ENCODE assay signal across 9 cellular contexts in genomic region chr1:151175910-151176309, GRCh38. TPM values are rescaled to one million over a fixed set of nuclear protein-coding genes. Genes with fewer than 3 reads are reported as not detected.
A peak's percentile ranks its signal among the peaks of the same experiment; 100 is the strongest.
DNase-seq lines count a peak whose midpoint lies in the region; ATAC-seq and TF ChIP-seq lines count a peak whose summit lies in the region.
"Had no signal": no experiment of that assay in that cellular context is flagged by ENCODE, and none has a peak within 500 bp of the region (broad histone marks: within the 10 kb centered on the region; RNA-seq: fewer than 3 reads in every experiment).

TMOD4 (minus strand) TSS chr1:151175981; CDS start chr1:151174875, 1,106 bp downstream.

- no peaks in the 10 kb centered on the region for H3K9me2 ChIP-seq in neural cell (ENCODE audit: insufficient read depth, low read length)

- H3K9ac ChIP-seq in neural cell (ENCODE audit: low read length) = no peak within 1 kb of the TSS

- H2AFZ ChIP-seq in neural cell (ENCODE audit: low read depth, low read length) = no peak within 1 kb of the TSS

- no peaks in the 10 kb centered on the region for H3K9me3 ChIP-seq in neural cell (ENCODE audit: low read length)
- H3K9me3 ChIP-seq: ovary had no signal

- H3K4me3 ChIP-seq in neural cell (ENCODE audit: low read length) (no peak within 1 kb of the TSS), coronary artery (no peak within 1 kb of the TSS)
- H3K4me3 ChIP-seq: ovary had no signal

- no peaks in the 10 kb centered on the region for H3F3A ChIP-seq in neural cell (ENCODE audit: insufficient read depth, low read length, poor library complexity, severe bottlenecking)

- H3K27ac ChIP-seq in neural cell (ENCODE audit: low read length) (no peak within 1 kb of the TSS), coronary artery (no peak within 1 kb of the TSS)
- H3K27ac ChIP-seq: ovary had no signal

- peak; percentile 53 for TF ChIP-seq CTCF in neural cell (IDR thresholded peaks at IDR 0.05; ENCODE audit: poor library complexity, severe bottlenecking)
- TF ChIP-seq CTCF in coronary artery (IDR thresholded peaks at IDR 0.05) = no peak

- TF ChIP-seq EP300 in neural cell (conservative IDR thresholded peaks at IDR 0.05; ENCODE audit: poor library complexity, severe bottlenecking) = no peak

- no peaks in the 10 kb centered on the region for H4K20me1 ChIP-seq in neural cell (ENCODE audit: insufficient read depth)

- no peak for TF ChIP-seq POLR2A in GM18505 (IDR thresholded peaks at IDR 0.05; ENCODE audit: borderline replicate concordance, extremely low read depth, insufficient read depth, insufficient read length)

- no peaks in the 10 kb centered on the region for H3K79me2 ChIP-seq in neural cell (replicated peaks; ENCODE audit: insufficient read depth, low read length)

- no peaks in the 10 kb centered on the region for H3K36me3 ChIP-seq in neural cell (ENCODE audit: insufficient read depth, low read length)
- H3K36me3 ChIP-seq: ovary had no signal

- no peak within 1 kb of the TSS for H3K4me2 ChIP-seq in neural cell (ENCODE audit: low read length)

- no peak for TF ChIP-seq RAD21 in neural cell (conservative IDR thresholded peaks at IDR 0.05)

- ATAC-seq in GM18505 (IDR thresholded peaks at IDR 0.05; ENCODE audit: unreplicated experiment) = no peak

- H3K27me3 ChIP-seq in neural cell (ENCODE audit: insufficient read depth, low read depth, low read length) = no peaks in the 10 kb centered on the region
- H3K27me3 ChIP-seq: ovary had no signal

- DNase-seq in ELF-1 (ENCODE audit: low read depth, low spot score) = peak; percentile 26
- DNase-seq in NCI-H2196 treated with DMSO at 0.1 percent for 48 hours (lab: John Stamatoyannopoulos, UW; ENCODE audit: unreplicated experiment) = peak; percentile 15
- peak; percentile 58 for DNase-seq in dermis blood vessel endothelial cell
- no peak for DNase-seq in coronary artery (ENCODE audit: low spot score)
- no peak for DNase-seq in effector CD4-positive, alpha-beta T cell
- DNase-seq in islet precursor cell = no peak

TF ChIP-seq in neural cell, 6 proteins besides CTCF, POLR2A, EP300 and RAD21:
- TF ChIP-seq SMC3 (conservative IDR thresholded peaks at IDR 0.05; ENCODE audit: poor library complexity) (no peak), REST (IDR thresholded peaks at IDR 0.05; ENCODE audit: borderline replicate concordance) (no peak), EZH2 (IDR thresholded peaks at IDR 0.05; ENCODE audit: borderline replicate concordance, insufficient read depth, low read length, poor library complexity, severe bottlenecking) (no peak), TAF1 (IDR thresholded peaks at IDR 0.05; ENCODE audit: low read depth) (no peak), POLR2AphosphoS5 (IDR thresholded peaks at IDR 0.05) (no peak), MXI1 (conservative IDR thresholded peaks at IDR 0.05; ENCODE audit: poor library complexity, severe bottlenecking) (no peak)

RNA-seq across cellular contexts. Expression of gene TMOD4, which starts in this region (rescaled TPM):
- total RNA-seq in dermis blood vessel endothelial cell = 0.56 TPM in 1 of 2 replicates, not detected in the other
- polyA plus RNA-seq in neural cell = not detected in 2 replicates
- not detected in 2 replicates for polyA minus RNA-seq in neural cell

Comparison
In these comparisons a context has a peak if more than half of its experiments do, and no peak if none do; other contexts are left out.
1. Peak in DNase-seq in dermis blood vessel endothelial cell; RNA of the gene not detected or under 1 TPM.
2. DNase-seq: peak in ELF-1 (single experiment) and NCI-H2196 treated with DMSO at 0.1 percent for 48 hours (single experiment); none in coronary artery (single experiment), effector CD4-positive, alpha-beta T cell (single experiment) and islet precursor cell (single experiment).